ENCODE assay signal across 1 cellular context in the genomic region with DNA sequence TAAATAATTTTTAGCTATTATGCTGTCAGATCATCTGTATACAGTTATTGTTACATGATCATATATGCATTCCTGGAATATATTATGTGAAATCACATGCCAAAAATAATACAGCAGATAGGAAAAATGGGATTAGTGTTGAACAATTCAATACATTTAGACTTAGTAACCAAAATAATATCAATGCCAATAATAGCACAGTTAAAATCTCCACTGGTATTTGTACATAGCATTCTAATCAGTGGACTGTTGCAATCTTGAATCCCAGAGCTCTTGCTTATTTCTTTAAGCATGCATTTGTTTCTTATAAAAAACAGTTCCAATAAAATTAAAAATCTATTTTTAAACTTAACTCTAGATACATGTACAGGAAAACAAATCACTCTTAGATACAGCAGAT.
A peak's percentile ranks its signal among the peaks of the same experiment; 100 is the strongest.
TF ChIP-seq lines count a peak whose summit lies in the region.

No MANE protein-coding gene starts in this region.

TF ChIP-seq in IMR-90, 13 proteins besides CTCF, POLR2A, EP300 and RAD21:
- TF ChIP-seq CEBPB (IDR thresholded peaks at IDR 0.05; ENCODE audit: low read depth, low read length): peak; percentile 40; the same call in 1 of the 2 replicates
- no peak for TF ChIP-seq FOS (IDR thresholded peaks at IDR 0.05; ENCODE audit: low read depth, low read length)
TF ChIP-seq in IMR-90: peak in this region for 1.
